In genomic region chr17:44218344-44219125, GRCh38 we compare ENCODE assay signal across 8 cellular contexts. TPM values are rescaled to one million over a fixed set of nuclear protein-coding genes. Genes with fewer than 3 reads are reported as not detected.
DNase-seq lines count a peak whose midpoint lies in the region; ATAC-seq and TF ChIP-seq lines count a peak whose summit lies in the region.

No MANE protein-coding gene starts in this region.

- DNase-seq in BE2C = peak; percentile 90
- peak; percentile 83 to 85 for DNase-seq in HL-60 (ENCODE audit: low read depth in 1 of 2, low spot score in 1 of 2)
- DNase-seq in NCI-H82 (lab: John Stamatoyannopoulos, UW) = peak; percentile 97
- peak; percentile 90 for DNase-seq in activated CD8-positive, alpha-beta T cell treated with anti-CD3 and anti-CD28 coated beads, Interleukin-2, amount 10 ng/mL, durations not matched to agents 7 days and 5 days
- DNase-seq in effector memory CD4-positive, alpha-beta T cell = peak; percentile 79 to 82 (median 79)
- DNase-seq in memory B cell (ENCODE audit: low spot score in 2 of 2) = peak; percentile 85 to 88
- peak; percentile 77 to 83 (median 79) for DNase-seq in stimulated activated CD4-positive, alpha-beta T cell treated with anti-CD3 and anti-CD28 coated beads, TNF-alpha, amount 100 ng/mL, for 48 hours (ENCODE audit: low read depth in 3 of 3)

- CTCF ChIA-PET in activated CD8-positive, alpha-beta T cell treated with anti-CD3 and anti-CD28 coated beads, Interleukin-2, amount 10 ng/mL, durations not matched to agents 7 days and 5 days (lab: Charles Lee) = interaction anchor here (0.7 to 1.8 kb wide), 8 partner anchors 9 to 112 kb away, joined by 3 to 14 read pairs (median 6); no protein-coding TSS in a partner anchor

- no peaks in the 10 kb centered on the region for H3K9me3 ChIP-seq in BE2C
- H3K9me3 ChIP-seq in effector memory CD4-positive, alpha-beta T cell (ENCODE audit: control insufficient read depth, low read length) = no peaks in the 10 kb centered on the region

- H3K27me3 ChIP-seq in BE2C = no peaks in the 10 kb centered on the region
- no peaks in the 10 kb centered on the region for H3K27me3 ChIP-seq in HL-60 (ENCODE audit: insufficient read depth, poor library complexity, severe bottlenecking)
- no peaks in the 10 kb centered on the region for H3K27me3 ChIP-seq in effector memory CD4-positive, alpha-beta T cell (replicated peaks; ENCODE audit: control insufficient read depth, insufficient read depth, low read length, poor library complexity, severe bottlenecking)

- H3K4me3 Mint-ChIP-seq in activated CD8-positive, alpha-beta T cell treated with anti-CD3 and anti-CD28 coated beads, Interleukin-2, amount 10 ng/mL, durations not matched to agents 7 days and 5 days = peak overlapping the region; percentile 97
- H3K4me3 Mint-ChIP-seq in memory B cell = peak overlapping the region; percentile 77

- no peaks in the 10 kb centered on the region for H3K9me3 Mint-ChIP-seq in activated CD8-positive, alpha-beta T cell treated with anti-CD3 and anti-CD28 coated beads, Interleukin-2, amount 10 ng/mL, durations not matched to agents 7 days and 5 days (ENCODE audit: insufficient read depth)
- H3K9me3 Mint-ChIP-seq in memory B cell = no peaks in the 10 kb centered on the region

- H3K4me3 ChIP-seq in BE2C (ENCODE audit: low read depth, low read length) (peak overlapping the region; percentile 83), HL-60 (replicated peaks; ENCODE audit: insufficient read depth, low read length) (peak overlapping the region; percentile 67)
- H3K4me3 ChIP-seq in effector memory CD4-positive, alpha-beta T cell (ENCODE audit: insufficient read depth, low read depth, low read length, poor library complexity, severe bottlenecking) = peak overlapping the region; percentile 58

- H3K27ac Mint-ChIP-seq in activated CD8-positive, alpha-beta T cell treated with anti-CD3 and anti-CD28 coated beads, Interleukin-2, amount 10 ng/mL, durations not matched to agents 7 days and 5 days = peak overlapping the region; percentile 85
- H3K27ac Mint-ChIP-seq in memory B cell = peak overlapping the region; percentile 87

- peaks cover 41% of the 10 kb centered on the region for H3K36me3 ChIP-seq in BE2C
- peaks cover 26% of the 10 kb centered on the region for H3K36me3 ChIP-seq in effector memory CD4-positive, alpha-beta T cell (ENCODE audit: control insufficient read depth, insufficient read depth, low read length)

- TF ChIP-seq CTCF in BE2C (IDR thresholded peaks at IDR 0.05; ENCODE audit: low read depth, low read length) (peak; percentile 45), HL-60 (IDR thresholded peaks at IDR 0.05; ENCODE audit: insufficient read depth, low read length) (peak; percentile 22)

- H3K36me3 Mint-ChIP-seq in activated CD8-positive, alpha-beta T cell treated with anti-CD3 and anti-CD28 coated beads, Interleukin-2, amount 10 ng/mL, durations not matched to agents 7 days and 5 days (ENCODE audit: low read depth) = peaks cover 48% of the 10 kb centered on the region
- H3K36me3 Mint-ChIP-seq in memory B cell = peaks cover 20% of the 10 kb centered on the region

- POLR2A ChIA-PET in activated CD8-positive, alpha-beta T cell treated with anti-CD3 and anti-CD28 coated beads, Interleukin-2, amount 10 ng/mL, durations not matched to agents 7 days and 5 days (lab: Charles Lee) = interaction anchor here (0.8 to 6.6 kb wide), 6 partner anchors 14 to 107 kb away, joined by 3 to 59 read pairs (median 20); partner anchors contain the start of genes ATXN7L3, SLC25A39 and TMUB2

- ATAC-seq in GM19328 (IDR thresholded peaks at IDR 0.05; ENCODE audit: unreplicated experiment) (peak; percentile 35), memory B cell (ENCODE audit: low read depth) (peak; percentile 42)
- ATAC-seq in activated CD8-positive, alpha-beta T cell treated with anti-CD3 and anti-CD28 coated beads, Interleukin-2, amount 10 ng/mL, durations not matched to agents 7 days and 5 days = peak; percentile 60

- peaks cover 46% of the 10 kb centered on the region for H3K4me1 Mint-ChIP-seq in activated CD8-positive, alpha-beta T cell treated with anti-CD3 and anti-CD28 coated beads, Interleukin-2, amount 10 ng/mL, durations not matched to agents 7 days and 5 days (ENCODE audit: low read depth)
- peaks cover 46% of the 10 kb centered on the region for H3K4me1 Mint-ChIP-seq in memory B cell

- no peaks in the 10 kb centered on the region for H3K27me3 Mint-ChIP-seq in activated CD8-positive, alpha-beta T cell treated with anti-CD3 and anti-CD28 coated beads, Interleukin-2, amount 10 ng/mL, durations not matched to agents 7 days and 5 days (ENCODE audit: low read depth)
- no peaks in the 10 kb centered on the region for H3K27me3 Mint-ChIP-seq in memory B cell

- peaks cover 4% of the 10 kb centered on the region for H3K4me1 ChIP-seq in BE2C
- H3K4me1 ChIP-seq in effector memory CD4-positive, alpha-beta T cell (ENCODE audit: control insufficient read depth, insufficient read depth, low read length, poor library complexity, severe bottlenecking) = peaks cover 41% of the 10 kb centered on the region

- peak overlapping the region; percentile 91 for H3K27ac ChIP-seq in HL-60 (replicated peaks)
- H3K27ac ChIP-seq in effector memory CD4-positive, alpha-beta T cell (ENCODE audit: insufficient read depth, low read length, poor library complexity, severe bottlenecking) = peak overlapping the region; percentile 90

RNA-seq across cellular contexts. Expression of gene UBTF, which starts 0.9 kb away (rescaled TPM):
- 106 TPM for polyA plus RNA-seq in BE2C (2012; ENCODE audit: insufficient read depth, insufficient read length, low read depth)
- 100 to 1,000 TPM; 165 to 182 TPM for total RNA-seq in activated CD8-positive, alpha-beta T cell treated with anti-CD3 and anti-CD28 coated beads, Interleukin-2, amount 10 ng/mL, durations not matched to agents 7 days and 5 days

RNA-seq across cellular contexts. Expression of gene ATXN7L3, which starts 18.9 kb away (rescaled TPM):
- polyA plus RNA-seq in BE2C (2012; ENCODE audit: insufficient read depth, insufficient read length, low read depth) = 151 TPM
- total RNA-seq in activated CD8-positive, alpha-beta T cell treated with anti-CD3 and anti-CD28 coated beads, Interleukin-2, amount 10 ng/mL, durations not matched to agents 7 days and 5 days = 100 to 1,000 TPM; 116 to 120 TPM

RNA-seq across cellular contexts. Expression of gene TMUB2, which starts 31.8 kb away (rescaled TPM):
- 64.2 TPM for polyA plus RNA-seq in BE2C (2012; ENCODE audit: insufficient read depth, insufficient read length, low read depth)
- 10 to 100 TPM; 26.7 to 27.9 TPM for total RNA-seq in activated CD8-positive, alpha-beta T cell treated with anti-CD3 and anti-CD28 coated beads, Interleukin-2, amount 10 ng/mL, durations not matched to agents 7 days and 5 days

RNA-seq across cellular contexts. Expression of gene ASB16, which starts 48.0 kb away (rescaled TPM):
- polyA plus RNA-seq in BE2C (2012; ENCODE audit: insufficient read depth, insufficient read length, low read depth) = 2.3 TPM
- total RNA-seq in activated CD8-positive, alpha-beta T cell treated with anti-CD3 and anti-CD28 coated beads, Interleukin-2, amount 10 ng/mL, durations not matched to agents 7 days and 5 days = under 1 TPM; 0.26 to 0.42 TPM

RNA-seq across cellular contexts. Expression of gene SLC4A1, which starts 49.4 kb away (rescaled TPM):
- polyA plus RNA-seq in BE2C (2012; ENCODE audit: insufficient read depth, insufficient read length, low read depth) = not detected
- not detected for total RNA-seq in activated CD8-positive, alpha-beta T cell treated with anti-CD3 and anti-CD28 coated beads, Interleukin-2, amount 10 ng/mL, durations not matched to agents 7 days and 5 days

Comparison
In these comparisons a context has a peak if more than half of its experiments do, and no peak if none do; other contexts are left out.
1. Peak in every context shown above with its lines: DNase-seq, ATAC-seq, H3K4me3 ChIP-seq and H3K27ac ChIP-seq.